In genomic region chr2:217469203-217469810, GRCh38 we compare ENCODE assay signal across 20 cellular contexts.
"Had no signal": no experiment of that assay in that cellular context is flagged by ENCODE, and none has a peak within 500 bp of the region (broad histone marks: within the 10 kb centered on the region; RNA-seq: fewer than 3 reads in every experiment).

No MANE protein-coding gene starts in this region.

- H3K27ac ChIP-seq: foreskin keratinocyte, left ventricle myocardium inferior, lower lobe of right lung, neural progenitor cell, pancreas, suprapubic skin, thyroid gland had no signal

- H3K4me1 ChIP-seq: left ventricle myocardium inferior, lower lobe of right lung, pancreas, suprapubic skin had no signal

- H3K36me3 ChIP-seq: left ventricle myocardium inferior, lower lobe of right lung, neural progenitor cell, pancreas, suprapubic skin, thyroid gland had no signal

- H2AFZ ChIP-seq: neural progenitor cell had no signal

- H3K9me3 ChIP-seq: lower lobe of right lung, pancreas, suprapubic skin, thyroid gland had no signal

- DNase-seq: cortex of kidney; effector memory CD4-positive, alpha-beta T cell; foreskin keratinocyte; immature natural killer cell; kidney; left cardiac atrium; left ventricle myocardium inferior; lower lobe of right lung; natural killer cell; occipital lobe; pancreas; right cardiac atrium; stimulated activated CD4-positive, alpha-beta T cell treated with anti-CD3 and anti-CD28 coated beads, Interleukin-4, amount 100 ng/mL, for 1 hour; stimulated activated CD8-positive, alpha-beta memory T cell treated with anti-CD3 and anti-CD28 coated beads, Interleukin-4, amount 100 ng/mL, for 48 hours; stimulated activated naive CD8-positive, alpha-beta T cell treated with anti-CD3 and anti-CD28 coated beads, Interleukin-15, Interleukin-2, amounts not matched to agents 100 U/mL and 50 U/mL, for 24 hours; thyroid gland had no signal

- H3K4me2 ChIP-seq: neural progenitor cell had no signal

- H3K27me3 ChIP-seq: neural progenitor cell, pancreas, suprapubic skin, thyroid gland had no signal

- ATAC-seq: esophagus mucosa; foreskin keratinocyte; left cardiac atrium; lower lobe of right lung; natural killer cell; pancreas; right cardiac atrium; stimulated activated effector memory CD8-positive, alpha-beta T cell treated with anti-CD3 and anti-CD28 coated beads, Interleukin-12 subunit alpha, Interleukin-12 subunit beta, amount 100 ng/mL, for 72 hours; stimulated activated naive CD8-positive, alpha-beta T cell treated with anti-CD3 and anti-CD28 coated beads, Interleukin-15, Interleukin-2, amounts not matched to agents 100 U/mL and 50 U/mL, for 24 hours had no signal

- H3K9ac ChIP-seq: neural progenitor cell had no signal

- H3K4me3 ChIP-seq: left ventricle myocardium inferior, lower lobe of right lung, neural progenitor cell, pancreas, suprapubic skin, thyroid gland had no signal
